ENCODE assay signal across 1 cellular context in the genomic region with DNA sequence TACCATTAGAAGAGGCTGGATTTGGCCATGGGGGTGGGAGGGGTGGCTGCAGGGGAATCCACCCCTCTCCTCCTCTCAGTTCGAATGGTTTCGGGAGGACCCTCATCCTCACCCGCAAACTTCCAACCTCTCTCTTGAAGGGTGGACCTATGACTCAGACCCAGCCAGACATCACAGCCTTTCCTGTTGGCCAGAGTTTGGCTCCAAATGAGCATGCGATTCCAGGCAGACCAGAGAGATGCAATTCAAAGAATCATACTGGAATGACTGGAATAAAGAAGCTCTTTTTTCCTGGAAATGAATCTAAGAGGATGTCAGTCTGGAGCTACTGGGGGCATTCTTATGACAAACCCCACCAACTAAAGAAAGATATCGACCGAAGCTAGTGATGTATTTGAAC.
TF ChIP-seq lines count a peak whose summit lies in the region.

No MANE protein-coding gene starts in this region.

TF ChIP-seq in GM23338, 12 proteins besides CTCF, POLR2A, EP300 and RAD21 (continued from another document):
- TF ChIP-seq, protein P1, sequence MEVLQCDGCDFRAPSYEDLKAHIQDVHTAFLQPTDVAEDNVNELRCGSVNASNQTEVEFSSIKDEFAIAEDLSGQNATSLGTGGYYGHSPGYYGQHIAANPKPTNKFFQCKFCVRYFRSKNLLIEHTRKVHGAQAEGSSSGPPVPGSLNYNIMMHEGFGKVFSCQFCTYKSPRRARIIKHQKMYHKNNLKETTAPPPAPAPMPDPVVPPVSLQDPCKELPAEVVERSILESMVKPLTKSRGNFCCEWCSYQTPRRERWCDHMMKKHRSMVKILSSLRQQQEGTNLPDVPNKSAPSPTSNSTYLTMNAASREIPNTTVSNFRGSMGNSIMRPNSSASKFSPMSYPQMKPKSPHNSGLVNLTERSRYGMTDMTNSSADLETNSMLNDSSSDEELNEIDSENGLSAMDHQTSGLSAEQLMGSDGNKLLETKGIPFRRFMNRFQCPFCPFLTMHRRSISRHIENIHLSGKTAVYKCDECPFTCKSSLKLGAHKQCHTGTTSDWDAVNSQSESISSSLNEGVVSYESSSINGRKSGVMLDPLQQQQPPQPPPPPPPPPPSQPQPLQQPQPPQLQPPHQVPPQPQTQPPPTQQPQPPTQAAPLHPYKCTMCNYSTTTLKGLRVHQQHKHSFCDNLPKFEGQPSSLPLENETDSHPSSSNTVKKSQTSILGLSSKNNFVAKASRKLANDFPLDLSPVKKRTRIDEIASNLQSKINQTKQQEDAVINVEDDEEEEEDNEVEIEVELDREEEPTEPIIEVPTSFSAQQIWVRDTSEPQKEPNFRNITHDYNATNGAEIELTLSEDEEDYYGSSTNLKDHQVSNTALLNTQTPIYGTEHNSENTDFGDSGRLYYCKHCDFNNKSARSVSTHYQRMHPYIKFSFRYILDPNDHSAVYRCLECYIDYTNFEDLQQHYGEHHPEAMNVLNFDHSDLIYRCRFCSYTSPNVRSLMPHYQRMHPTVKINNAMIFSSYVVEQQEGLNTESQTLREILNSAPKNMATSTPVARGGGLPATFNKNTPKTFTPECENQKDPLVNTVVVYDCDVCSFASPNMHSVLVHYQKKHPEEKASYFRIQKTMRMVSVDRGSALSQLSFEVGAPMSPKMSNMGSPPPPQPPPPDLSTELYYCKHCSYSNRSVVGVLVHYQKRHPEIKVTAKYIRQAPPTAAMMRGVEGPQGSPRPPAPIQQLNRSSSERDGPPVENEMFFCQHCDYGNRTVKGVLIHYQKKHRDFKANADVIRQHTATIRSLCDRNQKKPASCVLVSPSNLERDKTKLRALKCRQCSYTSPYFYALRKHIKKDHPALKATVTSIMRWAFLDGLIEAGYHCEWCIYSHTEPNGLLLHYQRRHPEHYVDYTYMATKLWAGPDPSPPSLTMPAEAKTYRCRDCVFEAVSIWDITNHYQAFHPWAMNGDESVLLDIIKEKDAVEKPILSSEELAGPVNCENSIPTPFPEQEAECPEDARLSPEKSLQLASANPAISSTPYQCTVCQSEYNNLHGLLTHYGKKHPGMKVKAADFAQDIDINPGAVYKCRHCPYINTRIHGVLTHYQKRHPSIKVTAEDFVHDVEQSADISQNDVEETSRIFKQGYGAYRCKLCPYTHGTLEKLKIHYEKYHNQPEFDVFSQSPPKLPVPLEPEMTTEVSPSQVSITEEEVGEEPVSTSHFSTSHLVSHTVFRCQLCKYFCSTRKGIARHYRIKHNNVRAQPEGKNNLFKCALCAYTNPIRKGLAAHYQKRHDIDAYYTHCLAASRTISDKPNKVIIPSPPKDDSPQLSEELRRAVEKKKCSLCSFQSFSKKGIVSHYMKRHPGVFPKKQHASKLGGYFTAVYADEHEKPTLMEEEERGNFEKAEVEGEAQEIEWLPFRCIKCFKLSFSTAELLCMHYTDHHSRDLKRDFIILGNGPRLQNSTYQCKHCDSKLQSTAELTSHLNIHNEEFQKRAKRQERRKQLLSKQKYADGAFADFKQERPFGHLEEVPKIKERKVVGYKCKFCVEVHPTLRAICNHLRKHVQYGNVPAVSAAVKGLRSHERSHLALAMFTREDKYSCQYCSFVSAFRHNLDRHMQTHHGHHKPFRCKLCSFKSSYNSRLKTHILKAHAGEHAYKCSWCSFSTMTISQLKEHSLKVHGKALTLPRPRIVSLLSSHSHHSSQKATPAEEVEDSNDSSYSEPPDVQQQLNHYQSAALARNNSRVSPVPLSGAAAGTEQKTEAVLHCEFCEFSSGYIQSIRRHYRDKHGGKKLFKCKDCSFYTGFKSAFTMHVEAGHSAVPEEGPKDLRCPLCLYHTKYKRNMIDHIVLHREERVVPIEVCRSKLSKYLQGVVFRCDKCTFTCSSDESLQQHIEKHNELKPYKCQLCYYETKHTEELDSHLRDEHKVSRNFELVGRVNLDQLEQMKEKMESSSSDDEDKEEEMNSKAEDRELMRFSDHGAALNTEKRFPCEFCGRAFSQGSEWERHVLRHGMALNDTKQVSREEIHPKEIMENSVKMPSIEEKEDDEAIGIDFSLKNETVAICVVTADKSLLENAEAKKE (CRISPR knock-in tag; IDR thresholded peaks at IDR 0.05) = no peak
- TF ChIP-seq NANOG (IDR thresholded peaks at IDR 0.05; ENCODE audit: borderline replicate concordance) (no peak), EZH2phosphoT487 (IDR thresholded peaks at IDR 0.05; ENCODE audit: unreplicated experiment) (no peak), ZNF114 (CRISPR knock-in tag; IDR thresholded peaks at IDR 0.05) (no peak), JUNB (IDR thresholded peaks at IDR 0.05; ENCODE audit: unreplicated experiment) (no peak), STAT1 (IDR thresholded peaks at IDR 0.05; ENCODE audit: unreplicated experiment) (no peak), ZNF331 (CRISPR knock-in tag; IDR thresholded peaks at IDR 0.05; ENCODE audit: low read depth) (no peak), ETS1 (IDR thresholded peaks at IDR 0.05) (no peak), POLR2AphosphoS5 (IDR thresholded peaks at IDR 0.05; ENCODE audit: low read depth) (no peak), CREB1 (CRISPR knock-in tag; IDR thresholded peaks at IDR 0.05; ENCODE audit: low read depth) (no peak), EZH2 (IDR thresholded peaks at IDR 0.05; ENCODE audit: low read depth, unreplicated experiment) (no peak)
